8 cellular contexts compared by ENCODE assay signal in the genomic region with DNA sequence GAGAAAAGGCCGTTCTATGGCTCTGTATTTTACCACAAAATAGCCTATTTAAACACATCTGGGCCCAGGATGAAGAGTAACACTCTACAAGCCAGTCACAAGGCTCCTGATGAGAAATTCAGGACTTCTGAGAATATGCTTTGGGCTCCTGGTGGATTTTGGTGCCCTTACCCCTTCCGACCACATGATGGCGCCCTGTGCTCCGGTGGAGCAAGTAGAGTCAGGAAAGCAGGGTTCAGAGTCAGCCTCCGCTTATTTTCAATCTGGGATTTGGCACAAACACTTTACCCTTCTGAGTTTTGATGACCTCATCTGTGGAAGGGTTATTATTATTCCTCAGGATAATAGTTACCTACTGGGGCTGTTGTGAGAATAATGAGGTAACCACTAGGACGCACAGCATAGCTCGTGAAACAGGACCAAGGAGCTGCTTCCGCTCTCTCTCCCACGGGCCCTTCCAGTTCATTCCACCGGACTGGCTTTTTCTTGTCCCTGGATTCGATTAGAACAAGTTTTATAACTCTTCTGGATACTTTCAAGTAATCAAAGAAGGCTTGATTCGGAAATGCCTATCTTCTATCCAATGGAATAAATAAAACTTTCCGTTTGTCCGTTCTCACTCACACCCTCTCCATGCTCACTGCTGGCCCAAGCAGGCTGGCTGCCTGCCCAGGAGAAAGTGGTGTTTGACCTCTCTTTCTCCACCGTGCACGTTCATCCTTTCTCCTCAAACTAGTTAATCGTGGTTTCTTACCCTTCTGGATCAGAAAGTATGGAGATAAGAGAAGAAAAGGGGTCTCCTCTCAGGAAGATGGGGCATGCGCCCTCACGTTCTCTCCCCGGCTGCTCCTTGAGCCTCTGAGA.
DNase-seq lines count a peak whose midpoint lies in the region; ATAC-seq and TF ChIP-seq lines count a peak whose summit lies in the region.

No MANE protein-coding gene starts in this region.

- DNase-seq in NCI-H2227 (lab: John Stamatoyannopoulos, UW; ENCODE audit: unreplicated experiment) (peak; percentile 37), epithelial cell of proximal tubule (ENCODE audit: low read depth) (no peak), tibial artery (peak; percentile 43 to 67)
- DNase-seq in activated effector memory CD4-positive, alpha-beta T cell treated with Interleukin-2 at 50 U/mL for 16 hours, result no peak
- no peak for DNase-seq in stimulated activated naive CD4-positive, alpha-beta T cell treated with Interleukin-2 at 50 U/mL for 16 hours (lab: John Stamatoyannopoulos, UW)

- intact Hi-C loops in tibial artery (cut with DNase I; ENCODE audit: low total_unique reads), result no loop called here

- no peaks in the 10 kb centered on the region for H3K36me3 ChIP-seq in tibial artery

- TF ChIP-seq CTCF in C4-2B (conservative IDR thresholded peaks at IDR 0.05), result peak; percentile 85
- TF ChIP-seq CTCF in epithelial cell of proximal tubule (conservative IDR thresholded peaks at IDR 0.05; ENCODE audit: low read depth, low read length), result peak; percentile 73
- TF ChIP-seq CTCF in tibial artery (IDR thresholded peaks at IDR 0.05), result peak in 1 of 2 experiments; percentile 22

- H3K27ac ChIP-seq in C4-2B, result no peak overlapping the region
- no peak overlapping the region for H3K27ac ChIP-seq in tibial artery

- no peaks in the 10 kb centered on the region for H3K9me3 ChIP-seq in tibial artery

- H3K4me1 ChIP-seq in tibial artery, result no peaks in the 10 kb centered on the region

- H3K4me3 ChIP-seq in epithelial cell of proximal tubule (ENCODE audit: low read depth, low read length) (no peak overlapping the region), tibial artery (no peak overlapping the region)

- ATAC-seq in GM18868 (IDR thresholded peaks at IDR 0.05; ENCODE audit: unreplicated experiment) (peak; percentile 87), GM18870 (IDR thresholded peaks at IDR 0.05; ENCODE audit: unreplicated experiment) (no peak)

- H3K27me3 ChIP-seq in tibial artery, result no peaks in the 10 kb centered on the region

Comparison
In these comparisons a context has a peak if more than half of its experiments do, and no peak if none do; other contexts are left out.
1. DNase-seq: peak in NCI-H2227 (single experiment) and tibial artery (2 of 2); none in epithelial cell of proximal tubule (single experiment), activated effector memory CD4-positive, alpha-beta T cell treated with Interleukin-2 at 50 U/mL for 16 hours (single experiment) and stimulated activated naive CD4-positive, alpha-beta T cell treated with Interleukin-2 at 50 U/mL for 16 hours (single experiment).